In genomic region chr15:92068121-92068520, GRCh38 we compare ENCODE assay signal across 11 cellular contexts.
DNase-seq lines count a peak whose midpoint lies in the region; ATAC-seq, FAIRE-seq and TF ChIP-seq lines count a peak whose summit lies in the region.
"Had no signal": no experiment of that assay in that cellular context is flagged by ENCODE, and none has a peak within 500 bp of the region (broad histone marks: within the 10 kb centered on the region; RNA-seq: fewer than 3 reads in every experiment).

No MANE protein-coding gene starts in this region.

- no peak overlapping the region for H3K27ac Mint-ChIP-seq in stimulated activated memory B cell treated with anti-CD40 and anti-IgM and Interleukin-4, amounts not matched to agents 10 μg/mL and 1 μg/mL and 100 μg/mL, for 72 hours
- H3K27ac Mint-ChIP-seq: activated T-cell treated with anti-CD3 and anti-CD28 coated beads, Interleukin-2, amount 50 U/mL, for 24 hours had no signal

- no peak for TF ChIP-seq CTCF in D721Med (IDR thresholded peaks at IDR 0.05; ENCODE audit: insufficient read depth, missing control alignments)

- H3K4me1 Mint-ChIP-seq in stimulated activated memory B cell treated with anti-CD40 and anti-IgM and Interleukin-4, amounts not matched to agents 10 μg/mL and 1 μg/mL and 100 μg/mL, for 72 hours, result peaks cover 34% of the 10 kb centered on the region

- peak; percentile 54 for ATAC-seq in HG03095 (IDR thresholded peaks at IDR 0.05; ENCODE audit: unreplicated experiment)
- ATAC-seq in HG03097 (IDR thresholded peaks at IDR 0.05; ENCODE audit: low FRiP score, unreplicated experiment), result no peak
- ATAC-seq in HG03045 (IDR thresholded peaks at IDR 0.05; ENCODE audit: unreplicated experiment), result no peak
- ATAC-seq in stimulated activated memory B cell treated with anti-CD40 and anti-IgM and Interleukin-4, amounts not matched to agents 10 μg/mL and 1 μg/mL and 100 μg/mL, for 72 hours, result no peak
- ATAC-seq: body of pancreas had no signal

- peaks cover 6% of the 10 kb centered on the region for H3K9me3 Mint-ChIP-seq in stimulated activated memory B cell treated with anti-CD40 and anti-IgM and Interleukin-4, amounts not matched to agents 10 μg/mL and 1 μg/mL and 100 μg/mL, for 72 hours
- H3K9me3 Mint-ChIP-seq: activated T-cell treated with anti-CD3 and anti-CD28 coated beads, Interleukin-2, amount 50 U/mL, for 24 hours had no signal

- H3K36me3 Mint-ChIP-seq in stimulated activated memory B cell treated with anti-CD40 and anti-IgM and Interleukin-4, amounts not matched to agents 10 μg/mL and 1 μg/mL and 100 μg/mL, for 72 hours, result no peaks in the 10 kb centered on the region

- no peak overlapping the region for H3K4me3 Mint-ChIP-seq in stimulated activated memory B cell treated with anti-CD40 and anti-IgM and Interleukin-4, amounts not matched to agents 10 μg/mL and 1 μg/mL and 100 μg/mL, for 72 hours
- H3K4me3 Mint-ChIP-seq: activated T-cell treated with anti-CD3 and anti-CD28 coated beads, Interleukin-2, amount 50 U/mL, for 24 hours had no signal

- DNase-seq in stimulated activated naive CD4-positive, alpha-beta T cell treated with Interleukin-2 at 50 U/mL for 16 hours (lab: John Stamatoyannopoulos, UW), result peak; percentile 3
- no peak for DNase-seq in stimulated activated naive CD4-positive, alpha-beta T cell (lab: John Stamatoyannopoulos, UW)
- DNase-seq in RPMI8226 (peak; percentile 34), D721Med (ENCODE audit: insufficient read length, low spot score) (no peak)
- DNase-seq: activated T-cell treated with anti-CD3 and anti-CD28 coated beads, Interleukin-2, amount 50 U/mL, for 24 hours; body of pancreas; NK-92 treated with Interleukin-12 subunit alpha and Interleukin-12 subunit beta, amount 100 ng/mL, for 24 hours had no signal

- FAIRE-seq in D721Med (lab: Jason Lieb, UNC), result no peak

- H3K27me3 Mint-ChIP-seq in stimulated activated memory B cell treated with anti-CD40 and anti-IgM and Interleukin-4, amounts not matched to agents 10 μg/mL and 1 μg/mL and 100 μg/mL, for 72 hours, result peaks cover 36% of the 10 kb centered on the region
- H3K27me3 Mint-ChIP-seq: activated T-cell treated with anti-CD3 and anti-CD28 coated beads, Interleukin-2, amount 50 U/mL, for 24 hours had no signal

Comparison
In these comparisons a context has a peak if more than half of its experiments do, and no peak if none do; other contexts are left out.
1. DNase-seq: peak in stimulated activated naive CD4-positive, alpha-beta T cell treated with Interleukin-2 at 50 U/mL for 16 hours (single experiment) and RPMI8226 (single experiment); none in stimulated activated naive CD4-positive, alpha-beta T cell (0 of 6) and D721Med (single experiment).